Comparison of ENCODE assay signal across 27 cellular contexts in the genomic region with DNA sequence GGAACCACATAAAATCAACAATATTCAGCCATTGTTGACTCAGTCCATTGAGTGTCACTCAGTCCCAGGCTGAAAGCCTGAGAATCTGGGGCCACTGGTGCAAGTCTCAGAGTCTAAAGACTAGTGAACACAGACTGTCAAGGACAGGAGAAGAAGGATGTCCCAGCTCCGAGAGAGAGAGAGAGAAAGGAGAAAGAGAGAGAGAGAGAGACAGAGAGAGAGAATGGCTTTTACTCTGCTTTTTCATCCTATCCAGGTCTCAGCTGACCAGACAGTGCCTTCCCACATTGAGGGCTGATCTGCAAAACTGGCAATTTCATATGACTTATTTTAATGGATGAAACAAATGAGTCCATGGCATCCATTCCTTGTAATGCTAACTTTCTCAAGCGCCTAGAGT.
"Had no signal": no experiment of that assay in that cellular context is flagged by ENCODE, and none has a peak within 500 bp of the region (broad histone marks: within the 10 kb centered on the region; RNA-seq: fewer than 3 reads in every experiment).

No MANE protein-coding gene starts in this region.

- H3K36me3 ChIP-seq: suprapubic skin, thoracic aorta, thyroid gland, tibial artery, tibial nerve, transverse colon, upper lobe of left lung, upper lobe of right lung, uterus, vagina had no signal

- H3K27ac ChIP-seq: suprapubic skin, testis, thoracic aorta, thyroid gland, tibial artery, tibial nerve, transverse colon, upper lobe of left lung, upper lobe of right lung, uterus, vagina had no signal

- H3K27me3 ChIP-seq: suprapubic skin, testis, thyroid gland, tibial artery, tibial nerve, transverse colon, upper lobe of left lung, upper lobe of right lung, uterus, vagina had no signal

- H3K4me1 Mint-ChIP-seq: stimulated activated effector memory CD8-positive, alpha-beta T cell treated with anti-CD3 and anti-CD28 coated beads, Interleukin-12 subunit alpha, Interleukin-12 subunit beta, amount 100 ng/mL, for 72 hours; stimulated activated memory B cell treated with anti-CD40 and anti-IgM and Interleukin-4, amounts not matched to agents 10 μg/mL and 1 μg/mL and 100 μg/mL, for 72 hours; stimulated activated naive B cell treated with anti-CD40 and anti-IgM and Interleukin-4, amounts not matched to agents 10 μg/mL and 1 μg/mL and 100 μg/mL, for 72 hours; stimulated activated naive CD8-positive, alpha-beta T cell treated with anti-CD3 and anti-CD28 coated beads, Interleukin-15, amount 100 ng/mL, for 72 hours had no signal

- DNase-seq: stimulated activated CD4-positive, alpha-beta T cell treated with anti-CD3 and anti-CD28 coated beads, Interleukin-2, amount 100 ng/mL, for 48 hours; stimulated activated CD4-positive, alpha-beta T cell treated with anti-CD3 and anti-CD28 coated beads, Interleukin-4, amount 100 ng/mL, for 1 hour; stimulated activated CD4-positive, alpha-beta T cell treated with anti-CD3 and anti-CD28 coated beads, Interleukin-4, amount 100 ng/mL, for 24 hours; stimulated activated CD4-positive, alpha-beta T cell treated with anti-CD3 and anti-CD28 coated beads, Interleukin-4, amount 100 ng/mL, for 4 hours; stimulated activated CD8-positive, alpha-beta memory T cell treated with anti-CD3 and anti-CD28 coated beads, Interleukin-4, amount 100 ng/mL, for 48 hours; stimulated activated naive B cell treated with anti-CD40 and anti-IgM and Interleukin-4, amounts not matched to agents 10 μg/mL and 1 μg/mL and 100 μg/mL, for 72 hours; stimulated activated naive CD4-positive, alpha-beta T cell; stimulated activated naive CD4-positive, alpha-beta T cell treated with Interleukin-2 at 50 U/mL for 16 hours; stimulated activated naive CD8-positive, alpha-beta T cell treated with anti-CD3 and anti-CD28 coated beads, Interleukin-15, amount 100 ng/mL, for 72 hours; stimulated activated naive CD8-positive, alpha-beta T cell treated with anti-CD3 and anti-CD28 coated beads, Interleukin-15, Interleukin-2, amounts not matched to agents 100 U/mL and 50 U/mL, for 24 hours; substantia nigra; testis; thyroid gland; tibial artery; transverse colon; trophoblast cell; upper lobe of left lung; upper lobe of right lung; uterus had no signal

- H3K36me3 Mint-ChIP-seq: stimulated activated effector memory CD8-positive, alpha-beta T cell treated with anti-CD3 and anti-CD28 coated beads, Interleukin-12 subunit alpha, Interleukin-12 subunit beta, amount 100 ng/mL, for 72 hours; stimulated activated memory B cell treated with anti-CD40 and anti-IgM and Interleukin-4, amounts not matched to agents 10 μg/mL and 1 μg/mL and 100 μg/mL, for 72 hours; stimulated activated naive B cell treated with anti-CD40 and anti-IgM and Interleukin-4, amounts not matched to agents 10 μg/mL and 1 μg/mL and 100 μg/mL, for 72 hours; type B pancreatic cell had no signal

- H3K9me3 ChIP-seq: suprapubic skin, testis, thoracic aorta, thyroid gland, tibial artery, tibial nerve, transverse colon, upper lobe of left lung, upper lobe of right lung, uterus, vagina had no signal

- H3K27me3 Mint-ChIP-seq: stimulated activated memory B cell treated with anti-CD40 and anti-IgM and Interleukin-4, amounts not matched to agents 10 μg/mL and 1 μg/mL and 100 μg/mL, for 72 hours; stimulated activated naive CD8-positive, alpha-beta T cell treated with anti-CD3 and anti-CD28 coated beads, Interleukin-15, Interleukin-2, amounts not matched to agents 100 ng/mL and 50 ng/mL, for 24 hours had no signal

- H3K27ac Mint-ChIP-seq: stimulated activated effector memory CD8-positive, alpha-beta T cell treated with anti-CD3 and anti-CD28 coated beads, Interleukin-12 subunit alpha, Interleukin-12 subunit beta, amount 100 ng/mL, for 72 hours; stimulated activated memory B cell treated with anti-CD40 and anti-IgM and Interleukin-4, amounts not matched to agents 10 μg/mL and 1 μg/mL and 100 μg/mL, for 72 hours; stimulated activated naive B cell treated with anti-CD40 and anti-IgM and Interleukin-4, amounts not matched to agents 10 μg/mL and 1 μg/mL and 100 μg/mL, for 72 hours; stimulated activated naive CD8-positive, alpha-beta T cell treated with anti-CD3 and anti-CD28 coated beads, Interleukin-15, Interleukin-2, amounts not matched to agents 100 ng/mL and 50 ng/mL, for 24 hours; type B pancreatic cell had no signal

- H3K9me3 Mint-ChIP-seq: stimulated activated naive B cell treated with anti-CD40 and anti-IgM and Interleukin-4, amounts not matched to agents 10 μg/mL and 1 μg/mL and 100 μg/mL, for 72 hours; stimulated activated naive CD8-positive, alpha-beta T cell treated with anti-CD3 and anti-CD28 coated beads, Interleukin-15, amount 100 ng/mL, for 72 hours; stimulated activated naive CD8-positive, alpha-beta T cell treated with anti-CD3 and anti-CD28 coated beads, Interleukin-15, Interleukin-2, amounts not matched to agents 100 ng/mL and 50 ng/mL, for 24 hours; type B pancreatic cell had no signal

- H3K4me1 ChIP-seq: suprapubic skin, testis, thyroid gland, tibial artery, transverse colon, upper lobe of left lung, upper lobe of right lung, uterus, vagina had no signal

- H3K4me3 Mint-ChIP-seq: stimulated activated effector memory CD8-positive, alpha-beta T cell treated with anti-CD3 and anti-CD28 coated beads, Interleukin-12 subunit alpha, Interleukin-12 subunit beta, amount 100 ng/mL, for 72 hours; stimulated activated memory B cell treated with anti-CD40 and anti-IgM and Interleukin-4, amounts not matched to agents 10 μg/mL and 1 μg/mL and 100 μg/mL, for 72 hours; stimulated activated naive B cell treated with anti-CD40 and anti-IgM and Interleukin-4, amounts not matched to agents 10 μg/mL and 1 μg/mL and 100 μg/mL, for 72 hours; stimulated activated naive CD8-positive, alpha-beta T cell treated with anti-CD3 and anti-CD28 coated beads, Interleukin-15, amount 100 ng/mL, for 72 hours; stimulated activated naive CD8-positive, alpha-beta T cell treated with anti-CD3 and anti-CD28 coated beads, Interleukin-15, Interleukin-2, amounts not matched to agents 100 ng/mL and 50 ng/mL, for 24 hours; type B pancreatic cell had no signal

- H3K4me3 ChIP-seq: suprapubic skin, testis, thoracic aorta, thyroid gland, tibial artery, tibial nerve, transverse colon, upper lobe of left lung, upper lobe of right lung, uterus, vagina had no signal
